ENCODE assay signal across 8 cellular contexts in genomic region chr2:172234716-172235661, GRCh38.
DNase-seq lines count a peak whose midpoint lies in the region; ATAC-seq and TF ChIP-seq lines count a peak whose summit lies in the region.

No MANE protein-coding gene starts in this region.

- CTCF ChIA-PET in CD4-positive, alpha-beta memory T cell (lab: Charles Lee; ENCODE audit: partially characterized antibody), result interaction anchor here (0.9 to 1.6 kb wide), 6 partner anchors 9 to 227 kb away, joined by 3 to 7 read pairs (median 4); partner anchors contain the start of gene ITGA6
- CTCF ChIA-PET in activated CD8-positive, alpha-beta memory T cell treated with anti-CD3 and anti-CD28 coated beads, Interleukin-2, amount 10 ng/mL, durations not matched to agents 7 days and 5 days (lab: Charles Lee), result interaction anchor here (0.9 to 1.0 kb wide), 2 partner anchors 10 to 108 kb away, joined by 4 to 5 read pairs; no protein-coding TSS in a partner anchor

- H3K4me3 Mint-ChIP-seq in CD4-positive, alpha-beta memory T cell, result peak overlapping the region; percentile 86 to 95 (median 89)
- peak overlapping the region; percentile 67 for H3K4me3 Mint-ChIP-seq in activated CD8-positive, alpha-beta memory T cell treated with anti-CD3 and anti-CD28 coated beads, Interleukin-2, amount 10 ng/mL, durations not matched to agents 7 days and 5 days

- peak; percentile 28 to 43 (median 39) for DNase-seq in CD4-positive, alpha-beta memory T cell
- DNase-seq in NCI-H1105 treated with DMSO at 0.1 percent for 48 hours (lab: John Stamatoyannopoulos, UW), result peak; percentile 89
- DNase-seq in activated CD8-positive, alpha-beta memory T cell treated with anti-CD3 and anti-CD28 coated beads, Interleukin-2, amount 10 ng/mL, durations not matched to agents 7 days and 5 days, result no peak
- no peak for DNase-seq in fibroblast of mammary gland (ENCODE audit: low read depth)
- DNase-seq in NCI-H446 treated with DMSO at 0.1 percent for 48 hours (lab: John Stamatoyannopoulos, UW), result no peak
- DNase-seq in OCI-M2 (lab: John Stamatoyannopoulos, UW; ENCODE audit: unreplicated experiment), result no peak
- no peak for DNase-seq in NCI-H2196 (lab: John Stamatoyannopoulos, UW; ENCODE audit: unreplicated experiment)

- peaks cover 0 to 2% (median 0%) of the 10 kb centered on the region in 8 donors for H3K9me3 Mint-ChIP-seq in CD4-positive, alpha-beta memory T cell
- H3K9me3 Mint-ChIP-seq in activated CD8-positive, alpha-beta memory T cell treated with anti-CD3 and anti-CD28 coated beads, Interleukin-2, amount 10 ng/mL, durations not matched to agents 7 days and 5 days (ENCODE audit: low read depth), result no peaks in the 10 kb centered on the region

- TF ChIP-seq CTCF in fibroblast of mammary gland (conservative IDR thresholded peaks at IDR 0.05; ENCODE audit: control insufficient read depth, insufficient read depth, low read depth, low read length) (no peak), neutrophil (IDR thresholded peaks at IDR 0.05) (no peak)

- no peaks in the 10 kb centered on the region for H3K36me3 ChIP-seq in CD4-positive, alpha-beta memory T cell (ENCODE audit: insufficient read depth, low read length)
- no peaks in the 10 kb centered on the region for H3K36me3 ChIP-seq in neutrophil

- no peaks in the 10 kb centered on the region for H3K9me3 ChIP-seq in CD4-positive, alpha-beta memory T cell (ENCODE audit: control insufficient read depth in 1 of 2, low read length in 2 of 2)
- H3K9me3 ChIP-seq in neutrophil, result no peaks in the 10 kb centered on the region

- H3K27me3 ChIP-seq in CD4-positive, alpha-beta memory T cell (ENCODE audit: insufficient read depth, low read length), result peaks cover 20% of the 10 kb centered on the region
- H3K27me3 ChIP-seq in neutrophil, result peaks cover 58% of the 10 kb centered on the region

- H3K4me1 Mint-ChIP-seq in CD4-positive, alpha-beta memory T cell, result peaks cover 14 to 24% (median 20%) of the 10 kb centered on the region in 4 donors
- peaks cover 15% of the 10 kb centered on the region for H3K4me1 Mint-ChIP-seq in activated CD8-positive, alpha-beta memory T cell treated with anti-CD3 and anti-CD28 coated beads, Interleukin-2, amount 10 ng/mL, durations not matched to agents 7 days and 5 days

- no peaks in the 10 kb centered on the region for H3K36me3 Mint-ChIP-seq in CD4-positive, alpha-beta memory T cell
- H3K36me3 Mint-ChIP-seq in activated CD8-positive, alpha-beta memory T cell treated with anti-CD3 and anti-CD28 coated beads, Interleukin-2, amount 10 ng/mL, durations not matched to agents 7 days and 5 days, result no peaks in the 10 kb centered on the region

- intact Hi-C loops in CD4-positive, alpha-beta memory T cell (cut with micrococcal nuclease), result loop anchor here (2.0 kb wide), 1 partner anchor 228 kb away; no protein-coding TSS in a partner anchor

- H3K4me3 ChIP-seq in CD4-positive, alpha-beta memory T cell (ENCODE audit: low read length in 2 of 2), result peak overlapping the region; percentile 42 to 73
- H3K4me3 ChIP-seq in fibroblast of mammary gland (ENCODE audit: control insufficient read depth, low read depth, low read length) (peak overlapping the region; percentile 42), neutrophil (ENCODE audit: low read depth in 1 of 2, low read length in 1 of 2) (peak overlapping the region; percentile 28 to 44)

- ATAC-seq in activated CD8-positive, alpha-beta memory T cell treated with anti-CD3 and anti-CD28 coated beads, Interleukin-2, amount 10 ng/mL, durations not matched to agents 7 days and 5 days, result peak; percentile 66

- POLR2A ChIA-PET in CD4-positive, alpha-beta memory T cell (lab: Charles Lee; ENCODE audit: partially characterized antibody), result no interaction called here

- H3K27me3 Mint-ChIP-seq in CD4-positive, alpha-beta memory T cell, result peaks cover 27 to 36% of the 10 kb centered on the region in 2 donors
- H3K27me3 Mint-ChIP-seq in activated CD8-positive, alpha-beta memory T cell treated with anti-CD3 and anti-CD28 coated beads, Interleukin-2, amount 10 ng/mL, durations not matched to agents 7 days and 5 days, result peaks cover 67% of the 10 kb centered on the region

- H3K4me1 ChIP-seq in CD4-positive, alpha-beta memory T cell (ENCODE audit: insufficient read depth, low read length), result peaks cover 15% of the 10 kb centered on the region
- peaks cover 15 to 16% of the 10 kb centered on the region in 2 experiments for H3K4me1 ChIP-seq in neutrophil (ENCODE audit: control insufficient read depth in 1 of 2, insufficient read depth in 1 of 2, low read depth in 1 of 2, low read length in 1 of 2)

- H3K27ac ChIP-seq in CD4-positive, alpha-beta memory T cell (ENCODE audit: low read depth, low read length), result no peak overlapping the region
- no peak overlapping the region for H3K27ac ChIP-seq in neutrophil

- H3K27ac Mint-ChIP-seq in CD4-positive, alpha-beta memory T cell, result peak overlapping the region in 4 of 7 donors; percentile 35 to 49 (median 46)
- no peak overlapping the region for H3K27ac Mint-ChIP-seq in activated CD8-positive, alpha-beta memory T cell treated with anti-CD3 and anti-CD28 coated beads, Interleukin-2, amount 10 ng/mL, durations not matched to agents 7 days and 5 days

Comparison
In these comparisons a context has a peak if more than half of its experiments do, and no peak if none do; other contexts are left out.
1. DNase-seq: peak in CD4-positive, alpha-beta memory T cell (5 of 5) and NCI-H1105 treated with DMSO at 0.1 percent for 48 hours (single experiment); none in activated CD8-positive, alpha-beta memory T cell treated with anti-CD3 and anti-CD28 coated beads, Interleukin-2, amount 10 ng/mL, durations not matched to agents 7 days and 5 days (single experiment), fibroblast of mammary gland (single experiment), NCI-H446 treated with DMSO at 0.1 percent for 48 hours (single experiment), OCI-M2 (single experiment) and NCI-H2196 (single experiment).
2. Peak in every context shown above with its lines, with median percentiles within 50 percentile points of each other: H3K4me3 ChIP-seq.